Comparison of ENCODE assay signal across 1 cellular context in genomic region chr1:221693087-221693486, GRCh38.
TF ChIP-seq lines count a peak whose summit lies in the region.

No MANE protein-coding gene starts in this region.

TF ChIP-seq in H1, 55 proteins besides CTCF, POLR2A, EP300 and RAD21 (continued from another document):
- no peak for TF ChIP-seq EGR1 (IDR thresholded peaks at IDR 0.05; ENCODE audit: borderline replicate concordance, low read depth, low read length)
- no peak for TF ChIP-seq SUZ12 (IDR thresholded peaks at IDR 0.05; ENCODE audit: low read length)
- TF ChIP-seq YY1 (IDR thresholded peaks at IDR 0.05; ENCODE audit: low read depth, low read length) = peak; percentile 55; the same call in 1 of the 2 replicates
- TF ChIP-seq JUND (IDR thresholded peaks at IDR 0.05; ENCODE audit: low read length) = no peak
- 0 out of 2 replicates have a peak, but pooled peaks have one; percentile 19 for TF ChIP-seq SIX5 (IDR thresholded peaks at IDR 0.05; ENCODE audit: low read depth, low read length)
- TF ChIP-seq MAX (IDR thresholded peaks at IDR 0.05) = no peak
